13 cellular contexts compared by ENCODE assay signal in genomic region chr2:230870544-230871360, GRCh38. TPM values are rescaled to one million over a fixed set of nuclear protein-coding genes. Genes with fewer than 3 reads are reported as not detected.
DNase-seq lines count a peak whose midpoint lies in the region; ATAC-seq and TF ChIP-seq lines count a peak whose summit lies in the region.
"Had no signal": no experiment of that assay in that cellular context is flagged by ENCODE, and none has a peak within 500 bp of the region (broad histone marks: within the 10 kb centered on the region; RNA-seq: fewer than 3 reads in every experiment).

No MANE protein-coding gene starts in this region.

- no peak overlapping the region for H3K4me2 ChIP-seq in osteoblast (ENCODE audit: insufficient read depth, low read length)

- no peak overlapping the region for H3K9ac ChIP-seq in duodenal mucosa (ENCODE audit: low read depth in 1 of 2, low read length in 2 of 2)

- ATAC-seq in GM19328 (IDR thresholded peaks at IDR 0.05; ENCODE audit: unreplicated experiment) (no peak), HG02840 (IDR thresholded peaks at IDR 0.05; ENCODE audit: low FRiP score, unreplicated experiment) (no peak)
- ATAC-seq: Right ventricle myocardium inferior had no signal

- TF ChIP-seq CTCF in osteoblast (IDR thresholded peaks at IDR 0.05; ENCODE audit: extremely low read depth, low read depth, low read length): no peak

- H3K36me3 ChIP-seq in duodenal mucosa (ENCODE audit: control insufficient read depth in 1 of 2, insufficient read depth in 2 of 2, low read length in 2 of 2) (peaks cover 0 to 5% of the 10 kb centered on the region in 2 donors), osteoblast (ENCODE audit: insufficient read depth, low read length) (no peaks in the 10 kb centered on the region)
- H3K36me3 ChIP-seq: suprapubic skin had no signal

- no peak overlapping the region for H3K4me3 ChIP-seq in duodenal mucosa (ENCODE audit: low read depth in 1 of 2, low read length in 2 of 2)
- no peak overlapping the region for H3K4me3 ChIP-seq in osteoblast (ENCODE audit: insufficient read depth, low read length)
- H3K4me3 ChIP-seq: suprapubic skin had no signal

- H3K79me2 ChIP-seq in osteoblast (ENCODE audit: insufficient read depth, low read length): no peaks in the 10 kb centered on the region

- H3K27ac ChIP-seq in duodenal mucosa (ENCODE audit: low read depth, low read length): peak overlapping the region; percentile 10
- H3K27ac ChIP-seq in osteoblast (ENCODE audit: low read depth, low read length): no peak overlapping the region
- H3K27ac ChIP-seq: suprapubic skin had no signal

- no peak overlapping the region for H2AFZ ChIP-seq in osteoblast (ENCODE audit: low read length)

- H4K20me1 ChIP-seq in osteoblast (ENCODE audit: insufficient read depth, low read length): peaks cover 17% of the 10 kb centered on the region

- H3K4me1 ChIP-seq in duodenal mucosa (ENCODE audit: control insufficient read depth in 1 of 2, insufficient read depth in 2 of 2, low read length in 2 of 2) (peaks cover 36 to 65% of the 10 kb centered on the region in 2 donors), osteoblast (ENCODE audit: insufficient read depth, low read length) (no peaks in the 10 kb centered on the region)

- H3K9me3 ChIP-seq in duodenal mucosa (ENCODE audit: control insufficient read depth in 1 of 2, low read length in 2 of 2) (no peaks in the 10 kb centered on the region), osteoblast (ENCODE audit: low read depth, low read length) (no peaks in the 10 kb centered on the region)
- H3K9me3 ChIP-seq: suprapubic skin had no signal

- DNase-seq in GF-D8 (lab: John Stamatoyannopoulos, UW): peak; percentile 77
- peak; percentile 26 for DNase-seq in NCI-H146 treated with DMSO at 0.1 percent for 48 hours (lab: John Stamatoyannopoulos, UW; ENCODE audit: unreplicated experiment)
- DNase-seq in osteoblast (ENCODE audit: insufficient read length, low spot score, missing footprints): peak; percentile 78
- no peak for DNase-seq in NCI-H2171 (lab: John Stamatoyannopoulos, UW)
- no peak for DNase-seq in stimulated activated CD4-positive, alpha-beta T cell treated with anti-CD3 and anti-CD28 coated beads, Interleukin-2, amount 100 ng/mL, for 24 hours
- DNase-seq: activated naive CD4-positive, alpha-beta T cell treated with anti-CD3 and anti-CD28 coated beads for 36 hours had no signal

- H3K27me3 ChIP-seq in duodenal mucosa (ENCODE audit: control insufficient read depth in 1 of 2, insufficient read depth in 2 of 2, low read length in 2 of 2) (no peaks in the 10 kb centered on the region), osteoblast (ENCODE audit: insufficient read depth, low read length) (no peaks in the 10 kb centered on the region)
- H3K27me3 ChIP-seq: suprapubic skin had no signal

RNA-seq across cellular contexts. Expression of gene ITM2C, which starts 6.0 kb away (rescaled TPM):
- total RNA-seq in osteoblast: 52.2 and 63.7 TPM in 2 replicates

RNA-seq across cellular contexts. Expression of gene GPR55, which starts 54.3 kb away (rescaled TPM):
- total RNA-seq in osteoblast: not detected in 2 replicates
- total RNA-seq: Daoy, renal cortical epithelial cell, Right ventricle myocardium inferior had no signal

Comparison
In these comparisons a context has a peak if more than half of its experiments do, and no peak if none do; other contexts are left out.
1. DNase-seq: peak in GF-D8 (single experiment), NCI-H146 treated with DMSO at 0.1 percent for 48 hours (single experiment) and osteoblast (single experiment); none in NCI-H2171 (single experiment) and stimulated activated CD4-positive, alpha-beta T cell treated with anti-CD3 and anti-CD28 coated beads, Interleukin-2, amount 100 ng/mL, for 24 hours (0 of 2).